Comparison of ENCODE assay signal across 8 cellular contexts in the genomic region with DNA sequence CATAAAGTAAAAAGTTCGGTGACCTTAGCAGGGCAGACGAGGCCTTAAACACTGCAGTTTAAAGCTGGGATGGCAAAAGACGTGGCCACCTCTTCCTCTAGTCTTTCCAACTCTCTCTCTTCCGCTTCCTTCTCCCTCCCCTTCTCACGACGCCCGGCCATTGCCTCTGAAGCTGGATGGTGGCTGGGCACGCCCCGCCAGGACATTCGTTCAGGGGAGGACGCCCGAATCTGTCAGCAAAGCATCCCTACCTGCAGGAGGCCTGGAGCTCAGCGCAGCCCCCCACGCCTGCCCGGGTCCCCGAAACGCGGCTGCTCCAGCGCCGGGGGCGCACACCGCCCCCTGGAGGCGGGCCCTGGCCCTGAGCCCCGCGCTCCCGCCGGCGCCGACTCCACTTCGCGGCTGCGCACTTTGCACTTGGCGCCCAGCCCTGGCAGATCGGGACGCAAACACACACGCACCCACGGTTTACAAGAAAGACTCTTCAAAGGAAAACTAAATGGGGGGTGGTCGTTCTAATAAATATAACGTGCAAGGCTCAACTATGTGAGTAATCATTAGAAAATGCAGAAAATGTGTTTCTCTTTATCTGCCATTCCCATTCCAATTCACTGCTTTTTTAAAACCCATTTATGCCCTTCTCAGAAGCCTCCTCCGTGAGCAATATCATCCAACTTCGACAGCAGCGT. TPM values are rescaled to one million over a fixed set of nuclear protein-coding genes. Genes with fewer than 3 reads are reported as not detected.
A peak's percentile ranks its signal among the peaks of the same experiment; 100 is the strongest.
DNase-seq lines count a peak whose midpoint lies in the region; ATAC-seq and TF ChIP-seq lines count a peak whose summit lies in the region.

No MANE protein-coding gene starts in this region.

- peaks cover 0 to 23% of the 10 kb centered on the region in 2 donors for H3K27me3 Mint-ChIP-seq in T-cell

- DNase-seq in H7 (peak; percentile 63), T-cell (peak; percentile 25 to 78 (median 60)), amygdala (lab: John Stamatoyannopoulos, UW) (peak in 50 of 56 donors; percentile 14 to 85 (median 56)), left ventricle myocardium superior (peak; percentile 90), retina (peak; percentile 68), aorta (peak; percentile 83 to 95)

- H3K36me3 ChIP-seq in H7 (replicated peaks; ENCODE audit: control insufficient read depth, insufficient read depth, low read length) (no peaks in the 10 kb centered on the region), aorta (ENCODE audit: control insufficient read depth in 1 of 2, insufficient read depth in 2 of 2, low read length in 1 of 2) (no peaks in the 10 kb centered on the region)

- H3K4me3 ChIP-seq in H7 (ENCODE audit: insufficient read depth, low read depth, low read length) (peak overlapping the region; percentile 36; the same call in 1 of the 2 replicates), aorta (ENCODE audit: low read length in 2 of 2) (peak overlapping the region; percentile 31 to 86)

- H3K27ac Mint-ChIP-seq in T-cell: peak overlapping the region; percentile 46 to 85

- POLR2A ChIA-PET in T-cell (lab: Charles Lee): no interaction called here

- no peak overlapping the region for H3K27ac ChIP-seq in 22Rv1
- H3K27ac ChIP-seq in aorta (ENCODE audit: low read depth in 1 of 2, low read length in 2 of 2): peak overlapping the region in 1 of 2 donors; percentile 30

- no peaks in the 10 kb centered on the region for H3K9me3 Mint-ChIP-seq in T-cell

- no peaks in the 10 kb centered on the region for H3K9me3 ChIP-seq in aorta (ENCODE audit: control insufficient read depth, low read length)

- ATAC-seq in T-cell (replicated peaks in 1 of 4) (peak; percentile 85 to 95 (median 94)), left ventricle myocardium superior (peak; percentile 93), aorta (ENCODE audit: low FRiP score) (peak; percentile 94), GM21529 (IDR thresholded peaks at IDR 0.05; ENCODE audit: unreplicated experiment) (no peak)

- no peaks in the 10 kb centered on the region for H3K36me3 Mint-ChIP-seq in T-cell

- H3K27me3 ChIP-seq in H7 (ENCODE audit: control insufficient read depth, insufficient read depth, low read length) (peaks cover 4% of the 10 kb centered on the region; the same call in 1 of the 2 replicates), aorta (ENCODE audit: control insufficient read depth in 1 of 2, insufficient read depth in 2 of 2, low read length in 1 of 2) (no peaks in the 10 kb centered on the region)

- H3K4me3 Mint-ChIP-seq in T-cell: peak overlapping the region; percentile 68 to 84 (median 81)

- intact Hi-C loops in left ventricle myocardium superior (cut with micrococcal nuclease) (no loop called here), aorta (cut with DNase I) (loop anchor here in 1 of 2 donors (2.0 kb wide), 1 partner anchor 30 kb away; no protein-coding TSS in a partner anchor)

- peaks cover 0 to 2% of the 10 kb centered on the region in 2 donors for H3K4me1 ChIP-seq in aorta (ENCODE audit: control insufficient read depth in 1 of 2, insufficient read depth in 2 of 2, low read length in 2 of 2)

- peaks cover 11 to 31% (median 25%) of the 10 kb centered on the region in 3 donors for H3K4me1 Mint-ChIP-seq in T-cell

- WGBS in aorta, 2 donors: 6 to 7% methylated on average over 42 of the region's 42 CpGs

- TF ChIP-seq CTCF in 22Rv1 (IDR thresholded peaks at IDR 0.05): peak; percentile 84

- CTCF ChIA-PET in T-cell (lab: Charles Lee): interaction anchor here (0.6 to 1.2 kb wide), 5 partner anchors 25 to 1579 kb away, joined by 3 to 9 read pairs (median 4); no protein-coding TSS in a partner anchor

RNA-seq across cellular contexts. Expression of gene FOXC1, which starts 54.7 kb away (rescaled TPM):
- 3.7 and 6.8 TPM in 2 replicates for total RNA-seq in H7 (2014; rRNA removed; shearing (Covaris generic))
- total RNA-seq in T-cell (under 1 TPM in 3 of 5 donors, not detected in 2; 0.09 to 0.15 (median 0.12) TPM), left ventricle myocardium superior (2.7 TPM), aorta (100 to 1,000 TPM in 1 of 2 donors, 10 to 100 TPM in 1; 88.8 to 134 TPM)
- polyA plus RNA-seq in aorta: 10 to 100 TPM; 18.5 to 52.5 TPM

Comparison
In these comparisons a context has a peak if more than half of its experiments do, and no peak if none do; other contexts are left out.
1. RNA of gene FOXC1, which starts 54.7 kb away (total RNA-seq): 88.8 to 134 TPM in aorta; 3.7 to 6.8 TPM in H7, 2.7 TPM in left ventricle myocardium superior (single experiment) and 0.09 to 0.15 TPM in T-cell; every median in the first group is over 10 times any median in the second.
2. Peak in every context shown above with its lines, with median percentiles within 50 percentile points of each other: DNase-seq.